1 cellular context compared by ENCODE assay signal in genomic region chr11:130894322-130895025, GRCh38.
TF ChIP-seq lines count a peak whose summit lies in the region.

No MANE protein-coding gene starts in this region.

TF ChIP-seq in K562, 482 proteins besides CTCF, POLR2A, EP300 and RAD21 (continued from another document):
- TF ChIP-seq NR2C2 (CRISPR knock-in tag; IDR thresholded peaks at IDR 0.05) (no peak), NR2C2 (tag; IDR thresholded peaks at IDR 0.05) (no peak), CBX8 (IDR thresholded peaks at IDR 0.05; ENCODE audit: borderline replicate concordance, extremely low read depth, low read depth, low read length, poor library complexity, severe bottlenecking) (no peak), EP400 (IDR thresholded peaks at IDR 0.05) (no peak), ELF4 (CRISPR knock-in tag; IDR thresholded peaks at IDR 0.05) (no peak), MXD1 (CRISPR knock-in tag; IDR thresholded peaks at IDR 0.05; ENCODE audit: borderline replicate concordance, poor library complexity, severe bottlenecking) (no peak), MTA2 (IDR thresholded peaks at IDR 0.05; ENCODE audit: low read depth) (no peak), MEF2A (IDR thresholded peaks at IDR 0.05; ENCODE audit: control insufficient read depth, low read depth, low read length) (no peak), TBL1XR1 (IDR thresholded peaks at IDR 0.05; ENCODE audit: low read length in 2 of 2) (no peak), ZBTB9 (CRISPR knock-in tag; IDR thresholded peaks at IDR 0.05) (no peak), MAFK (IDR thresholded peaks at IDR 0.05; ENCODE audit: low read length) (no peak), ZNF121 (CRISPR knock-in tag; conservative IDR thresholded peaks at IDR 0.05) (no peak), ZNF280B (CRISPR knock-in tag; IDR thresholded peaks at IDR 0.05) (no peak), ZBTB26 (CRISPR knock-in tag; IDR thresholded peaks at IDR 0.05) (no peak), AFF1 (IDR thresholded peaks at IDR 0.05; ENCODE audit: low read depth in 1 of 2, partially characterized antibody in 2 of 2) (no peak), SMAD3 (CRISPR knock-in tag; conservative IDR thresholded peaks at IDR 0.05) (no peak), E2F5 (CRISPR knock-in tag; IDR thresholded peaks at IDR 0.05) (no peak), TFAP4 (CRISPR knock-in tag; IDR thresholded peaks at IDR 0.05; ENCODE audit: borderline replicate concordance) (no peak), MEIS2 (IDR thresholded peaks at IDR 0.05; ENCODE audit: partially characterized antibody) (no peak), BHLHE40 (IDR thresholded peaks at IDR 0.05; ENCODE audit: low read length) (no peak), HDAC3 (IDR thresholded peaks at IDR 0.05; ENCODE audit: borderline replicate concordance, partially characterized antibody) (no peak), NCOA6 (IDR thresholded peaks at IDR 0.05) (no peak), ZNF740 (CRISPR knock-in tag; IDR thresholded peaks at IDR 0.05) (no peak), ZNF740 (tag; IDR thresholded peaks at IDR 0.05) (no peak), PURB (CRISPR knock-in tag; IDR thresholded peaks at IDR 0.05; ENCODE audit: low read depth) (no peak), ZHX1 (conservative IDR thresholded peaks at IDR 0.05; ENCODE audit: low read length) (no peak), HOMEZ (CRISPR knock-in tag; IDR thresholded peaks at IDR 0.05) (no peak), ZNF77 (CRISPR knock-in tag; IDR thresholded peaks at IDR 0.05) (no peak), GATAD2B (IDR thresholded peaks at IDR 0.05; ENCODE audit: borderline replicate concordance) (0 out of 2 replicates have a peak, but pooled peaks have one; percentile 32), SREBF1 (IDR thresholded peaks at IDR 0.05; ENCODE audit: borderline replicate concordance, low read depth, low read length) (no peak), ZNF512 (tag; IDR thresholded peaks at IDR 0.05) (no peak), HDAC8 (tag; IDR thresholded peaks at IDR 0.05) (no peak), CTCFL (IDR thresholded peaks at IDR 0.05; ENCODE audit: borderline replicate concordance, insufficient read depth, low read depth, low read length, poor library complexity, severe bottlenecking) (no peak)
